ENCODE assay signal across 1 cellular context in genomic region chr6:132818404-132819359, GRCh38.
TF ChIP-seq lines count a peak whose summit lies in the region.

No MANE protein-coding gene starts in this region.

TF ChIP-seq in WTC11, 78 proteins besides CTCF, POLR2A, EP300 and RAD21 (continued from another document and continues in another):
- TF ChIP-seq USF1 (CRISPR knock-in tag; IDR thresholded peaks at IDR 0.05) = no peak
- no peak for TF ChIP-seq KAT7 (CRISPR knock-in tag; IDR thresholded peaks at IDR 0.05; ENCODE audit: borderline replicate concordance)
- TF ChIP-seq TEAD1 (CRISPR knock-in tag; IDR thresholded peaks at IDR 0.05) = no peak
- no peak for TF ChIP-seq NFYB (CRISPR knock-in tag; conservative IDR thresholded peaks at IDR 0.05; ENCODE audit: low read depth)
- no peak for TF ChIP-seq ELF4 (CRISPR knock-in tag; IDR thresholded peaks at IDR 0.05; ENCODE audit: low read depth)
- TF ChIP-seq, protein P1, sequence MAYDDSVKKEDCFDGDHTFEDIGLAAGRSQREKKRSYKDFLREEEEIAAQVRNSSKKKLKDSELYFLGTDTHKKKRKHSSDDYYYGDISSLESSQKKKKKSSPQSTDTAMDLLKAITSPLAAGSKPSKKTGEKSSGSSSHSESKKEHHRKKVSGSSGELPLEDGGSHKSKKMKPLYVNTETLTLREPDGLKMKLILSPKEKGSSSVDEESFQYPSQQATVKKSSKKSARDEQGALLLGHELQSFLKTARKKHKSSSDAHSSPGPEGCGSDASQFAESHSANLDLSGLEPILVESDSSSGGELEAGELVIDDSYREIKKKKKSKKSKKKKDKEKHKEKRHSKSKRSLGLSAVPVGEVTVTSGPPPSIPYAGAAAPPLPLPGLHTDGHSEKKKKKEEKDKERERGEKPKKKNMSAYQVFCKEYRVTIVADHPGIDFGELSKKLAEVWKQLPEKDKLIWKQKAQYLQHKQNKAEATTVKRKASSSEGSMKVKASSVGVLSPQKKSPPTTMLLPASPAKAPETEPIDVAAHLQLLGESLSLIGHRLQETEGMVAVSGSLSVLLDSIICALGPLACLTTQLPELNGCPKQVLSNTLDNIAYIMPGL (CRISPR knock-in tag; IDR thresholded peaks at IDR 0.05) = no peak
- no peak for TF ChIP-seq IRF2 (CRISPR knock-in tag; IDR thresholded peaks at IDR 0.05; ENCODE audit: borderline replicate concordance, low read depth)
- TF ChIP-seq, protein P2, sequence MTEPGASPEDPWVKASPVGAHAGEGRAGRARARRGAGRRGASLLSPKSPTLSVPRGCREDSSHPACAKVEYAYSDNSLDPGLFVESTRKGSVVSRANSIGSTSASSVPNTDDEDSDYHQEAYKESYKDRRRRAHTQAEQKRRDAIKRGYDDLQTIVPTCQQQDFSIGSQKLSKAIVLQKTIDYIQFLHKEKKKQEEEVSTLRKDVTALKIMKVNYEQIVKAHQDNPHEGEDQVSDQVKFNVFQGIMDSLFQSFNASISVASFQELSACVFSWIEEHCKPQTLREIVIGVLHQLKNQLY (CRISPR knock-in tag; IDR thresholded peaks at IDR 0.05) = peak; percentile 52; the same call in 1 of the 2 replicates
- TF ChIP-seq NFE2L1 (CRISPR knock-in tag; IDR thresholded peaks at IDR 0.05) = no peak
- TF ChIP-seq EMX1 (CRISPR knock-in tag; IDR thresholded peaks at IDR 0.05) = peak; percentile 76
- no peak; the same call in none of the 2 replicates for TF ChIP-seq AR (CRISPR knock-in tag; IDR thresholded peaks at IDR 0.05)
- no peak for TF ChIP-seq ZNF396 (CRISPR knock-in tag; IDR thresholded peaks at IDR 0.05; ENCODE audit: borderline replicate concordance)
- no peak for TF ChIP-seq ZSCAN18 (CRISPR knock-in tag; IDR thresholded peaks at IDR 0.05)
- TF ChIP-seq, protein P3, sequence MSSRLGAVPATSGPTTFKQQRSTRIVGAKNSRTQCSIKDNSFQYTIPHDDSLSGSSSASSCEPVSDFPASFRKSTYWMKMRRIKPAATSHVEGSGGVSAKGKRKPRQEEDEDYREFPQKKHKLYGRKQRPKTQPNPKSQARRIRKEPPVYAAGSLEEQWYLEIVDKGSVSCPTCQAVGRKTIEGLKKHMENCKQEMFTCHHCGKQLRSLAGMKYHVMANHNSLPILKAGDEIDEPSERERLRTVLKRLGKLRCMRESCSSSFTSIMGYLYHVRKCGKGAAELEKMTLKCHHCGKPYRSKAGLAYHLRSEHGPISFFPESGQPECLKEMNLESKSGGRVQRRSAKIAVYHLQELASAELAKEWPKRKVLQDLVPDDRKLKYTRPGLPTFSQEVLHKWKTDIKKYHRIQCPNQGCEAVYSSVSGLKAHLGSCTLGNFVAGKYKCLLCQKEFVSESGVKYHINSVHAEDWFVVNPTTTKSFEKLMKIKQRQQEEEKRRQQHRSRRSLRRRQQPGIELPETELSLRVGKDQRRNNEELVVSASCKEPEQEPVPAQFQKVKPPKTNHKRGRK (CRISPR knock-in tag; IDR thresholded peaks at IDR 0.05; ENCODE audit: borderline replicate concordance) = no peak
- 0 out of 2 replicates have a peak, but pooled peaks have one; percentile 34 for TF ChIP-seq GTF2I (CRISPR knock-in tag; conservative IDR thresholded peaks at IDR 0.05)
- peak; percentile 74 for TF ChIP-seq NFATC4 (CRISPR knock-in tag; IDR thresholded peaks at IDR 0.05)
- TF ChIP-seq SMAD4 (CRISPR knock-in tag; IDR thresholded peaks at IDR 0.05) = no peak
- TF ChIP-seq PREB (CRISPR knock-in tag; IDR thresholded peaks at IDR 0.05; ENCODE audit: borderline replicate concordance) = no peak
- TF ChIP-seq HMGA2 (CRISPR knock-in tag; IDR thresholded peaks at IDR 0.05) = no peak
- TF ChIP-seq, protein P4, sequence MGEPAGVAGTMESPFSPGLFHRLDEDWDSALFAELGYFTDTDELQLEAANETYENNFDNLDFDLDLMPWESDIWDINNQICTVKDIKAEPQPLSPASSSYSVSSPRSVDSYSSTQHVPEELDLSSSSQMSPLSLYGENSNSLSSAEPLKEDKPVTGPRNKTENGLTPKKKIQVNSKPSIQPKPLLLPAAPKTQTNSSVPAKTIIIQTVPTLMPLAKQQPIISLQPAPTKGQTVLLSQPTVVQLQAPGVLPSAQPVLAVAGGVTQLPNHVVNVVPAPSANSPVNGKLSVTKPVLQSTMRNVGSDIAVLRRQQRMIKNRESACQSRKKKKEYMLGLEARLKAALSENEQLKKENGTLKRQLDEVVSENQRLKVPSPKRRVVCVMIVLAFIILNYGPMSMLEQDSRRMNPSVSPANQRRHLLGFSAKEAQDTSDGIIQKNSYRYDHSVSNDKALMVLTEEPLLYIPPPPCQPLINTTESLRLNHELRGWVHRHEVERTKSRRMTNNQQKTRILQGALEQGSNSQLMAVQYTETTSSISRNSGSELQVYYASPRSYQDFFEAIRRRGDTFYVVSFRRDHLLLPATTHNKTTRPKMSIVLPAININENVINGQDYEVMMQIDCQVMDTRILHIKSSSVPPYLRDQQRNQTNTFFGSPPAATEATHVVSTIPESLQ (CRISPR knock-in tag; IDR thresholded peaks at IDR 0.05) = no peak
- TF ChIP-seq MXD4 (CRISPR knock-in tag; IDR thresholded peaks at IDR 0.05; ENCODE audit: borderline replicate concordance) = no peak
- TF ChIP-seq TCF7 (CRISPR knock-in tag; IDR thresholded peaks at IDR 0.05; ENCODE audit: low read depth) = no peak
- no peak for TF ChIP-seq ZBTB43 (CRISPR knock-in tag; IDR thresholded peaks at IDR 0.05)
- no peak for TF ChIP-seq CBFB (CRISPR knock-in tag; IDR thresholded peaks at IDR 0.05; ENCODE audit: low read depth)
- TF ChIP-seq ZBTB21 (CRISPR knock-in tag; IDR thresholded peaks at IDR 0.05; ENCODE audit: borderline replicate concordance) = no peak
- no peak for TF ChIP-seq OVOL2 (CRISPR knock-in tag; IDR thresholded peaks at IDR 0.05; ENCODE audit: borderline replicate concordance)
- TF ChIP-seq RELA (CRISPR knock-in tag; IDR thresholded peaks at IDR 0.05; ENCODE audit: borderline replicate concordance) = no peak
- TF ChIP-seq, protein P5, sequence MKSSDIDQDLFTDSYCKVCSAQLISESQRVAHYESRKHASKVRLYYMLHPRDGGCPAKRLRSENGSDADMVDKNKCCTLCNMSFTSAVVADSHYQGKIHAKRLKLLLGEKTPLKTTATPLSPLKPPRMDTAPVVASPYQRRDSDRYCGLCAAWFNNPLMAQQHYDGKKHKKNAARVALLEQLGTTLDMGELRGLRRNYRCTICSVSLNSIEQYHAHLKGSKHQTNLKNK (CRISPR knock-in tag; IDR thresholded peaks at IDR 0.05) = peak; percentile 65; the same call in 1 of the 2 replicates
- TF ChIP-seq ZNF671 (CRISPR knock-in tag; IDR thresholded peaks at IDR 0.05) = peak; percentile 73; the same call in 1 of the 2 replicates
- TF ChIP-seq ZNF121 (CRISPR knock-in tag; IDR thresholded peaks at IDR 0.05) = no peak
- no peak for TF ChIP-seq GABPB1 (CRISPR knock-in tag; IDR thresholded peaks at IDR 0.05)
- TF ChIP-seq, protein P6, sequence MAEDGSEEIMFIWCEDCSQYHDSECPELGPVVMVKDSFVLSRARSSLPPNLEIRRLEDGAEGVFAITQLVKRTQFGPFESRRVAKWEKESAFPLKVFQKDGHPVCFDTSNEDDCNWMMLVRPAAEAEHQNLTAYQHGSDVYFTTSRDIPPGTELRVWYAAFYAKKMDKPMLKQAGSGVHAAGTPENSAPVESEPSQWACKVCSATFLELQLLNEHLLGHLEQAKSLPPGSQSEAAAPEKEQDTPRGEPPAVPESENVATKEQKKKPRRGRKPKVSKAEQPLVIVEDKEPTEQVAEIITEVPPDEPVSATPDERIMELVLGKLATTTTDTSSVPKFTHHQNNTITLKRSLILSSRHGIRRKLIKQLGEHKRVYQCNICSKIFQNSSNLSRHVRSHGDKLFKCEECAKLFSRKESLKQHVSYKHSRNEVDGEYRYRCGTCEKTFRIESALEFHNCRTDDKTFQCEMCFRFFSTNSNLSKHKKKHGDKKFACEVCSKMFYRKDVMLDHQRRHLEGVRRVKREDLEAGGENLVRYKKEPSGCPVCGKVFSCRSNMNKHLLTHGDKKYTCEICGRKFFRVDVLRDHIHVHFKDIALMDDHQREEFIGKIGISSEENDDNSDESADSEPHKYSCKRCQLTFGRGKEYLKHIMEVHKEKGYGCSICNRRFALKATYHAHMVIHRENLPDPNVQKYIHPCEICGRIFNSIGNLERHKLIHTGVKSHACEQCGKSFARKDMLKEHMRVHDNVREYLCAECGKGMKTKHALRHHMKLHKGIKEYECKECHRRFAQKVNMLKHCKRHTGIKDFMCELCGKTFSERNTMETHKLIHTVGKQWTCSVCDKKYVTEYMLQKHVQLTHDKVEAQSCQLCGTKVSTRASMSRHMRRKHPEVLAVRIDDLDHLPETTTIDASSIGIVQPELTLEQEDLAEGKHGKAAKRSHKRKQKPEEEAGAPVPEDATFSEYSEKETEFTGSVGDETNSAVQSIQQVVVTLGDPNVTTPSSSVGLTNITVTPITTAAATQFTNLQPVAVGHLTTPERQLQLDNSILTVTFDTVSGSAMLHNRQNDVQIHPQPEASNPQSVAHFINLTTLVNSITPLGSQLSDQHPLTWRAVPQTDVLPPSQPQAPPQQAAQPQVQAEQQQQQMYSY (CRISPR knock-in tag; IDR thresholded peaks at IDR 0.05) = no peak
- no peak for TF ChIP-seq TP53 (CRISPR knock-in tag; IDR thresholded peaks at IDR 0.05)
- no peak for TF ChIP-seq ZNF138 (CRISPR knock-in tag; conservative IDR thresholded peaks at IDR 0.05)
- TF ChIP-seq, protein P7, sequence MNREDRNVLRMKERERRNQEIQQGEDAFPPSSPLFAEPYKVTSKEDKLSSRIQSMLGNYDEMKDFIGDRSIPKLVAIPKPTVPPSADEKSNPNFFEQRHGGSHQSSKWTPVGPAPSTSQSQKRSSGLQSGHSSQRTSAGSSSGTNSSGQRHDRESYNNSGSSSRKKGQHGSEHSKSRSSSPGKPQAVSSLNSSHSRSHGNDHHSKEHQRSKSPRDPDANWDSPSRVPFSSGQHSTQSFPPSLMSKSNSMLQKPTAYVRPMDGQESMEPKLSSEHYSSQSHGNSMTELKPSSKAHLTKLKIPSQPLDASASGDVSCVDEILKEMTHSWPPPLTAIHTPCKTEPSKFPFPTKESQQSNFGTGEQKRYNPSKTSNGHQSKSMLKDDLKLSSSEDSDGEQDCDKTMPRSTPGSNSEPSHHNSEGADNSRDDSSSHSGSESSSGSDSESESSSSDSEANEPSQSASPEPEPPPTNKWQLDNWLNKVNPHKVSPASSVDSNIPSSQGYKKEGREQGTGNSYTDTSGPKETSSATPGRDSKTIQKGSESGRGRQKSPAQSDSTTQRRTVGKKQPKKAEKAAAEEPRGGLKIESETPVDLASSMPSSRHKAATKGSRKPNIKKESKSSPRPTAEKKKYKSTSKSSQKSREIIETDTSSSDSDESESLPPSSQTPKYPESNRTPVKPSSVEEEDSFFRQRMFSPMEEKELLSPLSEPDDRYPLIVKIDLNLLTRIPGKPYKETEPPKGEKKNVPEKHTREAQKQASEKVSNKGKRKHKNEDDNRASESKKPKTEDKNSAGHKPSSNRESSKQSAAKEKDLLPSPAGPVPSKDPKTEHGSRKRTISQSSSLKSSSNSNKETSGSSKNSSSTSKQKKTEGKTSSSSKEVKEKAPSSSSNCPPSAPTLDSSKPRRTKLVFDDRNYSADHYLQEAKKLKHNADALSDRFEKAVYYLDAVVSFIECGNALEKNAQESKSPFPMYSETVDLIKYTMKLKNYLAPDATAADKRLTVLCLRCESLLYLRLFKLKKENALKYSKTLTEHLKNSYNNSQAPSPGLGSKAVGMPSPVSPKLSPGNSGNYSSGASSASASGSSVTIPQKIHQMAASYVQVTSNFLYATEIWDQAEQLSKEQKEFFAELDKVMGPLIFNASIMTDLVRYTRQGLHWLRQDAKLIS (CRISPR knock-in tag; IDR thresholded peaks at IDR 0.05; ENCODE audit: borderline replicate concordance) = no peak
